ENCODE assay signal across 9 cellular contexts in genomic region chr14:53613404-53614253, GRCh38.
DNase-seq lines count a peak whose midpoint lies in the region; ATAC-seq and TF ChIP-seq lines count a peak whose summit lies in the region.
"Had no signal": no experiment of that assay in that cellular context is flagged by ENCODE, and none has a peak within 500 bp of the region (broad histone marks: within the 10 kb centered on the region; RNA-seq: fewer than 3 reads in every experiment).

No MANE protein-coding gene starts in this region.

- H3K4me1 ChIP-seq in suprapubic skin: peaks cover 4% of the 10 kb centered on the region

- H3K36me3 Mint-ChIP-seq in stimulated activated memory B cell treated with anti-CD40 and anti-IgM and Interleukin-4, amounts not matched to agents 10 μg/mL and 1 μg/mL and 100 μg/mL, for 72 hours: no peaks in the 10 kb centered on the region
- H3K36me3 Mint-ChIP-seq in activated CD8-positive, alpha-beta memory T cell treated with anti-CD3 and anti-CD28 coated beads, Interleukin-2, amount 10 ng/mL, durations not matched to agents 7 days and 5 days: no peaks in the 10 kb centered on the region

- no peaks in the 10 kb centered on the region for H3K27me3 ChIP-seq in suprapubic skin

- no peaks in the 10 kb centered on the region for H3K9me3 Mint-ChIP-seq in stimulated activated memory B cell treated with anti-CD40 and anti-IgM and Interleukin-4, amounts not matched to agents 10 μg/mL and 1 μg/mL and 100 μg/mL, for 72 hours
- H3K9me3 Mint-ChIP-seq in activated CD8-positive, alpha-beta memory T cell treated with anti-CD3 and anti-CD28 coated beads, Interleukin-2, amount 10 ng/mL, durations not matched to agents 7 days and 5 days (ENCODE audit: low read depth): no peaks in the 10 kb centered on the region

- peak overlapping the region; percentile 79 for H3K4me3 Mint-ChIP-seq in stimulated activated memory B cell treated with anti-CD40 and anti-IgM and Interleukin-4, amounts not matched to agents 10 μg/mL and 1 μg/mL and 100 μg/mL, for 72 hours
- H3K4me3 Mint-ChIP-seq in activated CD8-positive, alpha-beta memory T cell treated with anti-CD3 and anti-CD28 coated beads, Interleukin-2, amount 10 ng/mL, durations not matched to agents 7 days and 5 days: no peak overlapping the region

- 83% methylated on average over 12 of the region's 12 CpGs for WGBS in suprapubic skin

- peak overlapping the region; percentile 99 for H3K27ac Mint-ChIP-seq in stimulated activated memory B cell treated with anti-CD40 and anti-IgM and Interleukin-4, amounts not matched to agents 10 μg/mL and 1 μg/mL and 100 μg/mL, for 72 hours
- H3K27ac Mint-ChIP-seq in activated CD8-positive, alpha-beta memory T cell treated with anti-CD3 and anti-CD28 coated beads, Interleukin-2, amount 10 ng/mL, durations not matched to agents 7 days and 5 days: no peak overlapping the region

- no peaks in the 10 kb centered on the region for H3K9me3 ChIP-seq in suprapubic skin

- no peak overlapping the region for H3K4me3 ChIP-seq in suprapubic skin
- H3K4me3 ChIP-seq: skin epidermis had no signal

- TF ChIP-seq POLR2A in suprapubic skin (IDR thresholded peaks at IDR 0.05): no peak

- H3K27me3 Mint-ChIP-seq in stimulated activated memory B cell treated with anti-CD40 and anti-IgM and Interleukin-4, amounts not matched to agents 10 μg/mL and 1 μg/mL and 100 μg/mL, for 72 hours: no peaks in the 10 kb centered on the region
- no peaks in the 10 kb centered on the region for H3K27me3 Mint-ChIP-seq in activated CD8-positive, alpha-beta memory T cell treated with anti-CD3 and anti-CD28 coated beads, Interleukin-2, amount 10 ng/mL, durations not matched to agents 7 days and 5 days

- H3K27ac ChIP-seq in suprapubic skin: no peak overlapping the region
- H3K27ac ChIP-seq: skin epidermis had no signal

- peaks cover 60% of the 10 kb centered on the region for H3K4me1 Mint-ChIP-seq in stimulated activated memory B cell treated with anti-CD40 and anti-IgM and Interleukin-4, amounts not matched to agents 10 μg/mL and 1 μg/mL and 100 μg/mL, for 72 hours
- no peaks in the 10 kb centered on the region for H3K4me1 Mint-ChIP-seq in activated CD8-positive, alpha-beta memory T cell treated with anti-CD3 and anti-CD28 coated beads, Interleukin-2, amount 10 ng/mL, durations not matched to agents 7 days and 5 days

- no peaks in the 10 kb centered on the region for H3K36me3 ChIP-seq in suprapubic skin

- DNase-seq in NCI-H1105 (lab: John Stamatoyannopoulos, UW): peak; percentile 64
- peak; percentile 72 for DNase-seq in dermis blood vessel endothelial cell
- DNase-seq in activated CD8-positive, alpha-beta memory T cell treated with anti-CD3 and anti-CD28 coated beads, Interleukin-2, amount 10 ng/mL, durations not matched to agents 7 days and 5 days: no peak
- no peak for DNase-seq in NOMO-1 (lab: John Stamatoyannopoulos, UW; ENCODE audit: unreplicated experiment in 2 of 2)
- no peak for DNase-seq in suprapubic skin (ENCODE audit: low spot score in 2 of 2)

- ATAC-seq in GM18868 (IDR thresholded peaks at IDR 0.05; ENCODE audit: unreplicated experiment) (peak; percentile 94), HG02678 (IDR thresholded peaks at IDR 0.05; ENCODE audit: unreplicated experiment) (peak; percentile 96)
- peak; percentile 98 for ATAC-seq in stimulated activated memory B cell treated with anti-CD40 and anti-IgM and Interleukin-4, amounts not matched to agents 10 μg/mL and 1 μg/mL and 100 μg/mL, for 72 hours
- no peak for ATAC-seq in activated CD8-positive, alpha-beta memory T cell treated with anti-CD3 and anti-CD28 coated beads, Interleukin-2, amount 10 ng/mL, durations not matched to agents 7 days and 5 days

- no peak for TF ChIP-seq CTCF in suprapubic skin (IDR thresholded peaks at IDR 0.05)

- CTCF ChIA-PET in activated CD8-positive, alpha-beta memory T cell treated with anti-CD3 and anti-CD28 coated beads, Interleukin-2, amount 10 ng/mL, durations not matched to agents 7 days and 5 days (lab: Charles Lee): no interaction called here

- no peak for TF ChIP-seq EP300 in suprapubic skin (IDR thresholded peaks at IDR 0.05)

Comparison
In these comparisons a context has a peak if more than half of its experiments do, and no peak if none do; other contexts are left out.
1. DNase-seq: peak in NCI-H1105 (single experiment) and dermis blood vessel endothelial cell (single experiment); none in activated CD8-positive, alpha-beta memory T cell treated with anti-CD3 and anti-CD28 coated beads, Interleukin-2, amount 10 ng/mL, durations not matched to agents 7 days and 5 days (single experiment), NOMO-1 (0 of 2) and suprapubic skin (0 of 2).